8 cellular contexts compared by ENCODE assay signal in genomic region chr11:117232022-117232878, GRCh38. TPM values are rescaled to one million over a fixed set of nuclear protein-coding genes. Genes with fewer than 3 reads are reported as not detected.
DNase-seq lines count a peak whose midpoint lies in the region; ATAC-seq, FAIRE-seq and TF ChIP-seq lines count a peak whose summit lies in the region.

TSS of gene PCSK7 (minus strand) at chr11:117232073. CDS start at chr11:117229844, 2,229 bp downstream.
TSS of gene RNF214 (plus strand) at chr11:117232671. CDS start at chr11:117234273, 1,602 bp downstream.

- intact Hi-C loops in Caco-2 (cut with micrococcal nuclease; ENCODE audit: unreplicated experiment) (loop anchor here (1.0 to 2.0 kb wide), 2 partner anchors 37 to 84 kb away; partner anchors contain the start of gene BACE1), PC-9 (cut with micrococcal nuclease; ENCODE audit: unreplicated experiment) (loop anchor here (2.0 to 5.0 kb wide), 2 partner anchors 97 to 445 kb away; partner anchors contain the start of gene ZPR1), esophagus muscularis mucosa (cut with DNase I) (loop anchor here (10.0 kb wide), 1 partner anchor 457 kb away; the partner anchor contains the start of gene BUD13)

- H3K4me2 ChIP-seq in PC-9 = peak within 1 kb of the TSS; percentile 99

- H3K4me1 Mint-ChIP-seq in Caco-2 (ENCODE audit: low read depth, unreplicated experiment) = peaks cover 16% of the 10 kb centered on the region

- H3K36me3 ChIP-seq in Caco-2 (ENCODE audit: control insufficient read depth, insufficient read depth, low read length) = peaks cover 2% of the 10 kb centered on the region; the same call in 1 of the 2 replicates
- peaks cover 12% of the 10 kb centered on the region for H3K36me3 ChIP-seq in PC-9 (ENCODE audit: low read depth)
- peaks cover 27 to 40% (median 34%) of the 10 kb centered on the region in 4 donors for H3K36me3 ChIP-seq in esophagus muscularis mucosa

- TF ChIP-seq POLR2A in esophagus muscularis mucosa (IDR thresholded peaks at IDR 0.05; ENCODE audit: low read depth) = peak; percentile 58

- peaks cover 15% of the 10 kb centered on the region; the same call in 1 of the 2 replicates for H3F3A ChIP-seq in PC-9 (ENCODE audit: insufficient read depth, low read depth)

- peak within 1 kb of the TSS; percentile 95 for H3K27ac Mint-ChIP-seq in Caco-2 (ENCODE audit: unreplicated experiment)

- peaks cover 39% of the 10 kb centered on the region for H3K36me3 Mint-ChIP-seq in Caco-2 (ENCODE audit: insufficient read depth, unreplicated experiment)

- peak; percentile 91 for FAIRE-seq in HTR-8/SVneo (lab: Jason Lieb, UNC)

- H4K20me1 ChIP-seq in PC-9 (ENCODE audit: insufficient read depth) = peaks cover 7% of the 10 kb centered on the region; the same call in 1 of the 2 replicates

- CTCF ChIA-PET in Caco-2 (lab: Charles Lee) = interaction anchor here (0.6 to 2.3 kb wide), 10 partner anchors 48 to 155 kb away, joined by 3 to 9 read pairs (median 4); partner anchors contain the start of genes CEP164 and SIDT2
- CTCF ChIA-PET in PC-9 (lab: Charles Lee) = interaction anchor here (1.1 kb wide), 1 partner anchor 10 kb away, joined by 5 read pairs; no protein-coding TSS in a partner anchor

- H3K4me3 Mint-ChIP-seq in Caco-2 (ENCODE audit: unreplicated experiment) = peak within 1 kb of the TSS; percentile 97

- ATAC-seq in GM19467 (IDR thresholded peaks at IDR 0.05; ENCODE audit: unreplicated experiment) = peak; percentile 75

- BruUV-seq in Caco-2 (replicated peaks; lab: Mats Ljungman, UMichigan) (no TSS peak), PC-9 (replicated peaks; lab: Mats Ljungman, UMichigan) (no TSS peak)

- H3K4me3 ChIP-seq in Caco-2 (ENCODE audit: low read depth, low read length) = peak within 1 kb of the TSS; percentile 63
- H3K4me3 ChIP-seq in PC-9 = peak within 1 kb of the TSS; percentile 99
- peak within 1 kb of the TSS; percentile 95 to 98 (median 96) for H3K4me3 ChIP-seq in esophagus muscularis mucosa

- H3K27me3 ChIP-seq in Caco-2 (replicated peaks; ENCODE audit: control insufficient read depth, insufficient read depth, low read length) (no peaks in the 10 kb centered on the region), PC-9 (ENCODE audit: insufficient read depth, low read depth) (no peaks in the 10 kb centered on the region), esophagus muscularis mucosa (no peaks in the 10 kb centered on the region)

- DNase-seq in Caco-2 = peak; percentile 87 to 92
- peak; percentile 93 for DNase-seq in HTR-8/SVneo (ENCODE audit: insufficient read length, low spot score)
- peak; percentile 59 to 73 for DNase-seq in PC-9
- DNase-seq in activated T-cell treated with anti-CD3 and anti-CD28 coated beads, Interleukin-2, amount 50 U/mL, for 48 hours = peak; percentile 88 to 89
- peak; percentile 93 for DNase-seq in esophagus muscularis mucosa (ENCODE audit: extremely low spot score)
- peak; percentile 81 for DNase-seq in myocyte (ENCODE audit: low read depth)
- DNase-seq in stimulated activated CD8-positive, alpha-beta memory T cell treated with anti-CD3 and anti-CD28 coated beads, Interleukin-7, amount 100 ng/mL, for 48 hours (ENCODE audit: extremely low read depth in 1 of 2, low read depth in 1 of 2) = peak; percentile 51 to 69

- H3K27ac ChIP-seq in PC-9 (no peak within 1 kb of the TSS), esophagus muscularis mucosa (replicated peaks in 1 of 4) (peak within 1 kb of the TSS; percentile 96 to 100 (median 98))

- TF ChIP-seq EP300 in esophagus muscularis mucosa (IDR thresholded peaks at IDR 0.05) = no peak

- peaks cover 40% of the 10 kb centered on the region for H3K79me2 ChIP-seq in PC-9 (ENCODE audit: low read depth)

- peaks cover 20% of the 10 kb centered on the region for H3K4me1 ChIP-seq in Caco-2
- H3K4me1 ChIP-seq in PC-9 (replicated peaks; ENCODE audit: insufficient read depth) = peaks cover 25% of the 10 kb centered on the region
- peaks cover 24 to 48% (median 40%) of the 10 kb centered on the region in 4 donors for H3K4me1 ChIP-seq in esophagus muscularis mucosa

- POLR2A ChIA-PET in Caco-2 (lab: Charles Lee) (interaction anchor here (0.5 to 2.0 kb wide), 2 partner anchors 92 to 95 kb away, joined by 3 to 5 read pairs; partner anchors contain the start of gene CEP164), PC-9 (lab: Charles Lee; ENCODE audit: unreplicated experiment) (no interaction called here)

- peak within 1 kb of the TSS; percentile 100 for H2AFZ ChIP-seq in PC-9

- H3K9me2 ChIP-seq in PC-9 (ENCODE audit: insufficient read depth) = no peaks in the 10 kb centered on the region

- H3K9me3 Mint-ChIP-seq in Caco-2 (ENCODE audit: unreplicated experiment) = no peaks in the 10 kb centered on the region

- WGBS in esophagus muscularis mucosa = 0% methylated on average over 13 of the region's 104 CpGs

- no peaks in the 10 kb centered on the region for H3K9me3 ChIP-seq in Caco-2
- H3K9me3 ChIP-seq in PC-9 (ENCODE audit: insufficient read depth, low read depth) = no peaks in the 10 kb centered on the region
- no peaks in the 10 kb centered on the region for H3K9me3 ChIP-seq in esophagus muscularis mucosa

- TF ChIP-seq CTCF in Caco-2 (IDR thresholded peaks at IDR 0.05; ENCODE audit: insufficient read depth in 1 of 2, low read depth in 1 of 2, low read length in 1 of 2, severe bottlenecking in 1 of 2, unreplicated experiment in 1 of 2) = peak; percentile 73 to 99
- peak; percentile 92 for TF ChIP-seq CTCF in PC-9 (conservative IDR thresholded peaks at IDR 0.05)
- peak in 2 of 3 experiments; percentile 94 to 98 for TF ChIP-seq CTCF in esophagus muscularis mucosa (IDR thresholded peaks at IDR 0.05)

- no peaks in the 10 kb centered on the region for H3K27me3 Mint-ChIP-seq in Caco-2 (ENCODE audit: insufficient read depth, unreplicated experiment)

RNA-seq across cellular contexts. Expression of gene PCSK7, which starts in this region (rescaled TPM):
- total RNA-seq in Caco-2 (2022) = 120 and 132 TPM in 2 replicates
- 41.6 and 50.4 TPM in 2 replicates for total RNA-seq in PC-9 (2021)
- total RNA-seq in esophagus muscularis mucosa = 10 to 100 TPM; 27.8 to 43.7 (median 31.9) TPM
- total RNA-seq in myocyte = 36.8 and 42.3 TPM in 2 replicates
- 46.9 TPM for polyA plus RNA-seq in myocyte (2012)

RNA-seq across cellular contexts. Expression of gene RNF214, which starts in this region (rescaled TPM):
- total RNA-seq in Caco-2 (2022) (51.2 and 55.8 TPM in 2 replicates), PC-9 (2021) (27.2 and 28.1 TPM in 2 replicates), esophagus muscularis mucosa (10 to 100 TPM; 12.4 to 21.5 (median 18.4) TPM), myocyte (14.8 and 16.3 TPM in 2 replicates)
- polyA plus RNA-seq in myocyte (2012) = 14.5 TPM
